ENCODE assay signal across 8 cellular contexts in the genomic region with DNA sequence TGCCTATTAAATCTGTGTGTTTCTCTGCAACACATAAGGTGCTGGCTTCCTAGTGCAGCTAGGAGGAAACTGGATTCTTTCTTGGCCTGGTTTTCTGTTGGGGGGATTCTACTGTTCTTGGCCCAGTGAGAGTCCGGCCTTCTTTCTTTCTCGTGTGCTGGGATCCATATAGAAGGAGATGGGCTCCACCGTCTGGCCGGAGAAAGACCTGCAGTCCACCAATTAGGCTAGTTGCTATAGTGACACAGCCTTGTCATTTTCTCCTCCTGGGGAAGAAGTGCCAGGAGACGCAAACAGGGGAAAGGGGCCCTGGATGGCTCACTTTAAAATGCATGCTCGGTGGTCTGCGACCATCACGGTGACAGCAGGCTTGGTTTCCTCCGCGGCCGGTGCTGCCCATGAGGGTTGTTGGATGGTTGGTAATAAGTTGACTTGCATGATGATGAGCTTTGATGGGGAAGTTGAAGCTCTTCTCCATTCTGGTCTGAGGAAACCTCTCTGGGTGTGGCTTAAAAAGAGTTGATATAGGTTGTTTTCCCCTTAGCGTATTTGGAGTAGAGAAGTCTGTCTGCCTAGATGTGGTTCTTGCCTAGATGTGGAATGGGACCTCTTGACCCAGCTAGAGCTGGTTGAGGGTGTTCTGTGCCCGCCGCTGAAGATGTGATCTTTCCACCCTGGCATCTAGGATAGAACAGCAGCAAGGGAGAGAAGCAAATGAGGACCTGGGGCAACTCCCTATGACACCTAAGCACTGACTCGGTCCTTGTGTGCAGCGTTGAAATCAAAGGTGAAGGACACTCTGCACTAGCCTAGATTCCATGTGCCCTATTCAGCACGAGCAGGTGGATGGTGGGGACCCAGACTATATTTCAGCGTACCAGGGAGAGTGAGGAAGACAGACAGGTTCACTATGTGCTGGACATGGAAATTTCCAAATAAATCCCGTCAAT.
DNase-seq lines count a peak whose midpoint lies in the region; ATAC-seq, FAIRE-seq and TF ChIP-seq lines count a peak whose summit lies in the region.

No MANE protein-coding gene starts in this region.

- ATAC-seq in K562 (peak; percentile 86), HG02852 (IDR thresholded peaks at IDR 0.05; ENCODE audit: unreplicated experiment) (no peak)

- H3K9ac ChIP-seq in NT2/D1 (ENCODE audit: insufficient read length, low read depth) (no peak overlapping the region), K562 (ENCODE audit: insufficient read depth in 1 of 2, low read depth in 2 of 2, low read length in 2 of 2) (no peak overlapping the region)

- in situ Hi-C loops in K562 (cut with MboI) = loop anchor here (25.0 kb wide), 1 partner anchor 905 kb away; no protein-coding TSS in a partner anchor

- H2AFZ ChIP-seq in K562 (ENCODE audit: low read depth, low read length) = no peak overlapping the region

- peak; percentile 47 to 72 for TF ChIP-seq RAD21 in K562 (CRISPR knock-in tag; conservative IDR thresholded peaks at IDR 0.05 in 1 of 2, IDR thresholded peaks at IDR 0.05 in 1 of 2)

- no peak for TF ChIP-seq POLR2A in K562 (conservative IDR thresholded peaks at IDR 0.05)

- H3K4me3 ChIP-seq in HL-60 (replicated peaks; ENCODE audit: insufficient read depth, low read length) (no peak overlapping the region), NT2/D1 (ENCODE audit: insufficient read length, low read depth) (no peak overlapping the region), K562 (no peak overlapping the region)

- peak; percentile 57 for DNase-seq in DMS53 (lab: John Stamatoyannopoulos, UW)
- DNase-seq in HL-60 (ENCODE audit: low read depth in 1 of 2, low spot score in 1 of 2) = peak; percentile 10 to 57
- peak; percentile 40 for DNase-seq in NT2/D1 (ENCODE audit: low read depth, low spot score)
- peak; percentile 57 to 73 (median 70) for DNase-seq in K562 (ENCODE audit: extremely low read depth in 1 of 4, low spot score in 3 of 4)
- DNase-seq in inferior parietal cortex (ENCODE audit: extremely low spot score) = peak; percentile 82
- DNase-seq in stimulated activated CD4-positive, alpha-beta T cell treated with anti-CD3 and anti-CD28 coated beads, Interleukin-2, amount 100 ng/mL, for 48 hours = peak; percentile 19 to 30
- no peak for DNase-seq in effector CD4-positive, alpha-beta T cell

- TF ChIP-seq CTCF in HL-60 (IDR thresholded peaks at IDR 0.05; ENCODE audit: insufficient read depth, low read length) (peak; percentile 77), K562 (IDR thresholded peaks at IDR 0.05 in 2 of 3, conservative IDR thresholded peaks at IDR 0.05 in 1 of 3; ENCODE audit: insufficient read depth in 2 of 3, low read depth in 1 of 3, low read length in 3 of 3) (peak; percentile 59 to 73 (median 73))

- H3K9me1 ChIP-seq in K562 (ENCODE audit: control insufficient read depth, insufficient read depth, low read length) = no peaks in the 10 kb centered on the region

- CTCF ChIA-PET in K562 (lab: Yijun Ruan, JAX; ENCODE audit: low intra/inter-chr PET ratio) = interaction anchor here (0.7 kb wide), 1 partner anchor 1090 kb away, joined by 3 read pairs; no protein-coding TSS in a partner anchor

- POLR2A ChIA-PET in K562 (lab: Yijun Ruan, JAX) = interaction anchor here (0.7 kb wide), 1 partner anchor 307 kb away, joined by 4 read pairs; no protein-coding TSS in a partner anchor

- intact Hi-C loops in K562 (cut with micrococcal nuclease) = no loop called here

- FAIRE-seq in K562 (lab: Jason Lieb, UNC) = peak; percentile 6

- under 1% methylated on average over 17 of the region's 19 CpGs for WGBS in K562 (ENCODE audit: insufficient coverage, low coverage, missing lambda C conversion rate)

- no peak for TF ChIP-seq EP300 in K562 (IDR thresholded peaks at IDR 0.05; ENCODE audit: low read length)

- no peak overlapping the region for H3K27ac ChIP-seq in HL-60 (replicated peaks)
- H3K27ac ChIP-seq in K562 (ENCODE audit: extremely low read depth, low read depth, low read length) = no peak overlapping the region

- peaks cover 16% of the 10 kb centered on the region for H3K4me1 ChIP-seq in NT2/D1 (ENCODE audit: insufficient read depth, insufficient read length)
- H3K4me1 ChIP-seq in K562 (replicated peaks in 1 of 2; ENCODE audit: control insufficient read depth in 2 of 2, insufficient read depth in 2 of 2, low read length in 2 of 2) = no peaks in the 10 kb centered on the region

- no peak overlapping the region for H3K4me2 ChIP-seq in K562 (ENCODE audit: insufficient read depth, low read length)

- BruUV-seq in K562 (replicated peaks; lab: Mats Ljungman, UMichigan) = no TSS peak

- peaks cover 10% of the 10 kb centered on the region; the same call in 1 of the 2 replicates for H4K20me1 ChIP-seq in K562 (replicated peaks; ENCODE audit: control insufficient read depth, insufficient read depth, low read length)

- H3K27me3 ChIP-seq in HL-60 (ENCODE audit: insufficient read depth, poor library complexity, severe bottlenecking) = peaks cover 20% of the 10 kb centered on the region
- H3K27me3 ChIP-seq in NT2/D1 (ENCODE audit: insufficient read depth, insufficient read length) = peaks cover 11% of the 10 kb centered on the region
- peaks cover 0 to 4% of the 10 kb centered on the region in 2 experiments; a peak in 1 of 5 replicates for H3K27me3 ChIP-seq in K562 (ENCODE audit: control insufficient read depth in 2 of 2, insufficient read depth in 2 of 2, low read length in 2 of 2)

- H3K9me3 ChIP-seq in NT2/D1 (ENCODE audit: insufficient read depth, low read length) (no peaks in the 10 kb centered on the region), K562 (replicated peaks; ENCODE audit: control insufficient read depth, insufficient read depth, low read depth, low read length) (no peaks in the 10 kb centered on the region)

- no peaks in the 10 kb centered on the region for H3K79me2 ChIP-seq in K562 (ENCODE audit: control insufficient read depth, insufficient read depth, low read length)

- H3K36me3 ChIP-seq in NT2/D1 (ENCODE audit: insufficient read depth, insufficient read length, low read length) = no peaks in the 10 kb centered on the region
- H3K36me3 ChIP-seq in K562 (ENCODE audit: control insufficient read depth, insufficient read depth, low read length) = no peaks in the 10 kb centered on the region

TF ChIP-seq in K562, 482 proteins besides CTCF, POLR2A, EP300 and RAD21:
- no peak for TF ChIP-seq TRIM24 (IDR thresholded peaks at IDR 0.05)
- no peak for TF ChIP-seq NFE2L1 (tag; IDR thresholded peaks at IDR 0.05; ENCODE audit: borderline replicate concordance, low read depth)
- TF ChIP-seq NFRKB (IDR thresholded peaks at IDR 0.05; ENCODE audit: low read depth) = no peak
- TF ChIP-seq RFX1 (IDR thresholded peaks at IDR 0.05) = peak; percentile 87
- TF ChIP-seq STAG1 (CRISPR knock-in tag; IDR thresholded peaks at IDR 0.05; ENCODE audit: borderline replicate concordance) = peak; percentile 49; the same call in 1 of the 2 replicates
- TF ChIP-seq ILF3 (IDR thresholded peaks at IDR 0.05; ENCODE audit: borderline replicate concordance) = no peak
- no peak for TF ChIP-seq SIX5 (IDR thresholded peaks at IDR 0.05; ENCODE audit: borderline replicate concordance in 1 of 2, insufficient read depth in 1 of 2, low read depth in 1 of 2, low read length in 2 of 2)
- peak; percentile 46; the same call in 1 of the 2 replicates for TF ChIP-seq SMC3 (conservative IDR thresholded peaks at IDR 0.05; ENCODE audit: insufficient read depth, low read depth, low read length)
- TF ChIP-seq, protein P1, sequence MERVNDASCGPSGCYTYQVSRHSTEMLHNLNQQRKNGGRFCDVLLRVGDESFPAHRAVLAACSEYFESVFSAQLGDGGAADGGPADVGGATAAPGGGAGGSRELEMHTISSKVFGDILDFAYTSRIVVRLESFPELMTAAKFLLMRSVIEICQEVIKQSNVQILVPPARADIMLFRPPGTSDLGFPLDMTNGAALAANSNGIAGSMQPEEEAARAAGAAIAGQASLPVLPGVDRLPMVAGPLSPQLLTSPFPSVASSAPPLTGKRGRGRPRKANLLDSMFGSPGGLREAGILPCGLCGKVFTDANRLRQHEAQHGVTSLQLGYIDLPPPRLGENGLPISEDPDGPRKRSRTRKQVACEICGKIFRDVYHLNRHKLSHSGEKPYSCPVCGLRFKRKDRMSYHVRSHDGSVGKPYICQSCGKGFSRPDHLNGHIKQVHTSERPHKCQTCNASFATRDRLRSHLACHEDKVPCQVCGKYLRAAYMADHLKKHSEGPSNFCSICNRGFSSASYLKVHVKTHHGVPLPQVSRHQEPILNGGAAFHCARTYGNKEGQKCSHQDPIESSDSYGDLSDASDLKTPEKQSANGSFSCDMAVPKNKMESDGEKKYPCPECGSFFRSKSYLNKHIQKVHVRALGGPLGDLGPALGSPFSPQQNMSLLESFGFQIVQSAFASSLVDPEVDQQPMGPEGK (CRISPR knock-in tag; IDR thresholded peaks at IDR 0.05; ENCODE audit: borderline replicate concordance) = no peak
